Comparison of ENCODE assay signal across 12 cellular contexts in genomic region chr2:11157296-11157695, GRCh38.
"Had no signal": no experiment of that assay in that cellular context is flagged by ENCODE, and none has a peak within 500 bp of the region (broad histone marks: within the 10 kb centered on the region; RNA-seq: fewer than 3 reads in every experiment).

No MANE protein-coding gene starts in this region.

- DNase-seq: islet precursor cell; stimulated activated CD4-positive, alpha-beta T cell treated with anti-CD3 and anti-CD28 coated beads, Interleukin-15, amount 100 ng/mL, for 24 hours; stimulated activated CD4-positive, alpha-beta T cell treated with anti-CD3 and anti-CD28 coated beads, Interleukin-4, amount 100 ng/mL, for 1 hour; stimulated activated naive CD4-positive, alpha-beta T cell; tibial artery had no signal

- FAIRE-seq: colon, urothelium cell line had no signal

- H3K27me3 ChIP-seq: adrenal gland, esophagus muscularis mucosa, tibial artery had no signal

- H3K4me3 ChIP-seq: adrenal gland, esophagus muscularis mucosa, skin epidermis, tibial artery had no signal

- H3K27ac ChIP-seq: adrenal gland, esophagus muscularis mucosa, skin epidermis, tibial artery had no signal

- ATAC-seq: activated CD4-positive, CD25-positive, alpha-beta regulatory T cell treated with anti-CD3 and anti-CD28 coated beads, Interleukin-2, amount 50 U/mL, for 24 hours; left lobe of liver had no signal

- H3K36me3 ChIP-seq: adrenal gland had no signal

- H3K9me3 ChIP-seq: adrenal gland, esophagus muscularis mucosa, tibial artery had no signal
